ENCODE assay signal across 20 cellular contexts in the genomic region with DNA sequence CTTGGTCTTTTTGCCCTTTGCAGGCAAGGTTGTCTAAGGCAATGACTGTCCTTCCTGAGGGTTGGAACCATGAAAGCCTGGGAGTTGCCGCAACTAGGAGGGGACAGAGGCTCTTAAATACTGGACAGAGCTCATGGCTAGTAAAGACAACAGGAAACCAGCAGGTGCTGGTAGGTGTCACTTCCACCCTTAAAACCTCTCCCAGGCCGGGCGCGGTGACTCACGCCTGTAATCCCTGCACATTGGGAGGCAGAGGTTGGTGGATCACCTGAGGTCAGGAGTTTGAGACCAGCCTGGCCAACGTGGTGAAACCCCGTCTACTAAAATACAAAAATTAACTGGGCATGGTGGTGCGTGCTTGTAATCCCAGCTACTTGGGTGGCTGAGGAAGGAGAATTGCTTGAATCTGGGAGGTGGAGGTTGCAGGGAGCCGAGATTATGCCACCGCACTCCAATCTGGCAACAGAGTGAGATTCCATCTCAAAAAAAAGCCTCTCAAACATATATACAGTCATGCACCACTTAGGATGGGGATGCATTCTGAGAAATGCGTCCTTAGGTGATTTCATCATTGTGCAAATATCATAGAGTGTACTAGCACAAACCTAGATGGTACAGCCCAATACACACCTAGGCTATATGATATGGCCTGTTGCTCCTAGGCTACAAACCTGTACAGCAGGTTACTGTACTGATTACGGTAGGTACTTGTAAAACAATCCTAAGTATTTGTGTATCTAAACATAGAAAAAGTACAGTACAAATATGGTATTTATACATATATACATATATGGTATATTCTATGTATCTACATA.
DNase-seq lines count a peak whose midpoint lies in the region; ATAC-seq, FAIRE-seq and TF ChIP-seq lines count a peak whose summit lies in the region.
"Had no signal": no experiment of that assay in that cellular context is flagged by ENCODE, and none has a peak within 500 bp of the region (broad histone marks: within the 10 kb centered on the region; RNA-seq: fewer than 3 reads in every experiment).

No MANE protein-coding gene starts in this region.

- H2AFZ ChIP-seq in trophoblast cell (ENCODE audit: insufficient read depth, low read length, poor library complexity), result no peak overlapping the region

- H3K27ac ChIP-seq in trophoblast cell (ENCODE audit: low read depth, low read length), result no peak overlapping the region
- H3K27ac ChIP-seq in naive thymus-derived CD4-positive, alpha-beta T cell (ENCODE audit: low read depth, low read length), result no peak overlapping the region
- H3K27ac ChIP-seq: KMS-11, RWPE1 had no signal

- H3K27me3 ChIP-seq in bronchial epithelial cell (ENCODE audit: control insufficient read depth, insufficient read depth, low read length) (no peaks in the 10 kb centered on the region), trophoblast cell (ENCODE audit: insufficient read depth, low read length) (no peaks in the 10 kb centered on the region)
- no peaks in the 10 kb centered on the region for H3K27me3 ChIP-seq in naive thymus-derived CD4-positive, alpha-beta T cell (ENCODE audit: control insufficient read depth in 2 of 2, insufficient read depth in 2 of 2, low read length in 2 of 2)

- H4K12ac ChIP-seq in trophoblast cell (ENCODE audit: low read depth, low read length), result no peak overlapping the region

- H3K9me3 ChIP-seq in trophoblast cell (ENCODE audit: insufficient read depth, low read depth, low read length), result no peaks in the 10 kb centered on the region
- H3K9me3 ChIP-seq in naive thymus-derived CD4-positive, alpha-beta T cell (ENCODE audit: control insufficient read depth in 2 of 3, low read length in 3 of 3), result no peaks in the 10 kb centered on the region

- no peak overlapping the region for H4K8ac ChIP-seq in trophoblast cell (ENCODE audit: low read depth, low read length)

- H2BK120ac ChIP-seq in trophoblast cell (ENCODE audit: insufficient read depth, low read length, poor library complexity), result no peak overlapping the region

- peaks cover 0 to 5% (median under 1%) of the 10 kb centered on the region in 7 donors for H3K4me1 Mint-ChIP-seq in naive thymus-derived CD4-positive, alpha-beta T cell
- H3K4me1 Mint-ChIP-seq: CD4-positive, CD25-positive, alpha-beta regulatory T cell had no signal

- H3K36me3 ChIP-seq in bronchial epithelial cell (ENCODE audit: control insufficient read depth, insufficient read depth, low read length), result no peaks in the 10 kb centered on the region
- no peaks in the 10 kb centered on the region for H3K36me3 ChIP-seq in trophoblast cell (ENCODE audit: control insufficient read depth in 1 of 2, insufficient read depth in 2 of 2, low read length in 2 of 2)
- H3K36me3 ChIP-seq in naive thymus-derived CD4-positive, alpha-beta T cell (ENCODE audit: control insufficient read depth in 2 of 3, insufficient read depth in 3 of 3, low read length in 3 of 3), result no peaks in the 10 kb centered on the region

- no peak overlapping the region for H2AK5ac ChIP-seq in trophoblast cell (ENCODE audit: low read length)

- no peaks in the 10 kb centered on the region for H3K79me2 ChIP-seq in trophoblast cell (ENCODE audit: control insufficient read depth, insufficient read depth, low read length, poor library complexity)

- peaks cover 0 to 9% (median 0%) of the 10 kb centered on the region in 5 donors for H3K27me3 Mint-ChIP-seq in naive thymus-derived CD4-positive, alpha-beta T cell

- no peak overlapping the region for H3K4me3 ChIP-seq in LNCaP clone FGC (ENCODE audit: low read depth, low read length)
- H3K4me3 ChIP-seq in bronchial epithelial cell (ENCODE audit: low read depth, low read length), result no peak overlapping the region
- no peak overlapping the region for H3K4me3 ChIP-seq in trophoblast cell (ENCODE audit: low read depth, low read length)
- H3K4me3 ChIP-seq in naive thymus-derived CD4-positive, alpha-beta T cell (ENCODE audit: low read length), result no peak overlapping the region
- H3K4me3 ChIP-seq: GM12878 had no signal

- H3K79me1 ChIP-seq in trophoblast cell (ENCODE audit: low read length), result no peaks in the 10 kb centered on the region

- H3K4me1 ChIP-seq in trophoblast cell (ENCODE audit: control insufficient read depth in 1 of 2, insufficient read depth in 2 of 2, low read length in 2 of 2), result no peaks in the 10 kb centered on the region
- H3K4me1 ChIP-seq in naive thymus-derived CD4-positive, alpha-beta T cell (ENCODE audit: control insufficient read depth in 2 of 2, insufficient read depth in 2 of 2, low read length in 2 of 2), result no peaks in the 10 kb centered on the region

- H3K27ac Mint-ChIP-seq in naive thymus-derived CD4-positive, alpha-beta T cell, result peak overlapping the region in 1 of 9 donors; percentile 40

- H3K9ac ChIP-seq in trophoblast cell (ENCODE audit: low read length), result no peak overlapping the region
- H3K9ac ChIP-seq: KMS-11 had no signal

- no peak for ATAC-seq in naive thymus-derived CD4-positive, alpha-beta T cell
- no peak for ATAC-seq in HG02885 (IDR thresholded peaks at IDR 0.05; ENCODE audit: poor library complexity, unreplicated experiment)
- ATAC-seq: GM12878, SK-N-SH treated with all-trans-retinoic acid at 6 μM for 48 hours had no signal

- no peak overlapping the region for H3K18ac ChIP-seq in trophoblast cell (ENCODE audit: low read length)

- no peak overlapping the region for H3K4ac ChIP-seq in trophoblast cell (ENCODE audit: low read depth, low read length)

- no peak overlapping the region for H3K4me2 ChIP-seq in trophoblast cell (ENCODE audit: low read length)
- H3K4me2 ChIP-seq: KMS-11 had no signal

- no peak for TF ChIP-seq CTCF in LNCaP clone FGC (IDR thresholded peaks at IDR 0.05; ENCODE audit: control insufficient read depth, extremely low read depth, insufficient read depth)
- no peak for TF ChIP-seq CTCF in bronchial epithelial cell (IDR thresholded peaks at IDR 0.05; ENCODE audit: insufficient read depth, low read length, severe bottlenecking)

- intact Hi-C loops in naive thymus-derived CD4-positive, alpha-beta T cell (cut with micrococcal nuclease), result no loop called here

- DNase-seq in SIG-M5 treated with dmso at 0.1 percent for 504 hours (lab: John Stamatoyannopoulos, UW; ENCODE audit: unreplicated experiment) (peak; percentile 18), SIG-M5 (lab: John Stamatoyannopoulos, UW) (no peak), LNCaP clone FGC (ENCODE audit: low read depth) (peak; percentile 50), bronchial epithelial cell (ENCODE audit: low read depth) (peak; percentile 44), trophoblast cell (peak; percentile 16 to 61)
- no peak for DNase-seq in naive thymus-derived CD4-positive, alpha-beta T cell
- DNase-seq: CD4-positive, CD25-positive, alpha-beta regulatory T cell; DND-41; MV-4-11; NCI-H1105 treated with DMSO at 0.1 percent for 48 hours; NCI-H2081 treated with DMSO at 0.1 percent for 48 hours; NK-92 treated with Interleukin-12 subunit alpha and Interleukin-12 subunit beta, amount 100 ng/mL, for 24 hours; SHP77 treated with DMSO at 0.1 percent for 48 hours had no signal

- FAIRE-seq in bronchial epithelial cell (lab: Jason Lieb, UNC), result no peak
- FAIRE-seq: GM12878, H54, HTR-8/SVneo had no signal

- no CpG with 5 or more reads among the region's 12 CpGs for WGBS in trophoblast cell (ENCODE audit: extremely low coverage, insufficient coverage, insufficient read length)

- peaks cover 0 to 6% (median 0%) of the 10 kb centered on the region in 11 donors for H3K9me3 Mint-ChIP-seq in naive thymus-derived CD4-positive, alpha-beta T cell
- H3K9me3 Mint-ChIP-seq: CD4-positive, CD25-positive, alpha-beta regulatory T cell had no signal

- POLR2A ChIA-PET in naive thymus-derived CD4-positive, alpha-beta T cell (lab: Charles Lee), result interaction anchor here (0.5 kb wide), 1 partner anchor 10 kb away, joined by 3 read pairs; no protein-coding TSS in a partner anchor

- no peak overlapping the region for H3K14ac ChIP-seq in trophoblast cell (ENCODE audit: low read length)

- peaks cover 0 to 4% (median 0%) of the 10 kb centered on the region in 5 donors for H3K36me3 Mint-ChIP-seq in naive thymus-derived CD4-positive, alpha-beta T cell
- H3K36me3 Mint-ChIP-seq: CD4-positive, CD25-positive, alpha-beta regulatory T cell had no signal

- no peak overlapping the region for H2BK12ac ChIP-seq in trophoblast cell (ENCODE audit: low read length)

- no peak overlapping the region for H2BK5ac ChIP-seq in trophoblast cell (ENCODE audit: low read depth, low read length, poor library complexity)

- H4K91ac ChIP-seq in trophoblast cell (ENCODE audit: low read depth, low read length), result no peak overlapping the region

- CTCF ChIA-PET in naive thymus-derived CD4-positive, alpha-beta T cell (lab: Charles Lee), result no interaction called here

- no peak overlapping the region for H3K23ac ChIP-seq in trophoblast cell (ENCODE audit: low read length)

- no peak overlapping the region for H3K4me3 Mint-ChIP-seq in naive thymus-derived CD4-positive, alpha-beta T cell
- H3K4me3 Mint-ChIP-seq: CD4-positive, CD25-positive, alpha-beta regulatory T cell had no signal

Comparison
In these comparisons a context has a peak if more than half of its experiments do, and no peak if none do; other contexts are left out.
1. DNase-seq: peak in SIG-M5 treated with dmso at 0.1 percent for 504 hours (single experiment), LNCaP clone FGC (single experiment), bronchial epithelial cell (single experiment) and trophoblast cell (2 of 2); none in SIG-M5 (single experiment) and naive thymus-derived CD4-positive, alpha-beta T cell (0 of 9).